ENCODE assay signal across 27 cellular contexts in the genomic region with DNA sequence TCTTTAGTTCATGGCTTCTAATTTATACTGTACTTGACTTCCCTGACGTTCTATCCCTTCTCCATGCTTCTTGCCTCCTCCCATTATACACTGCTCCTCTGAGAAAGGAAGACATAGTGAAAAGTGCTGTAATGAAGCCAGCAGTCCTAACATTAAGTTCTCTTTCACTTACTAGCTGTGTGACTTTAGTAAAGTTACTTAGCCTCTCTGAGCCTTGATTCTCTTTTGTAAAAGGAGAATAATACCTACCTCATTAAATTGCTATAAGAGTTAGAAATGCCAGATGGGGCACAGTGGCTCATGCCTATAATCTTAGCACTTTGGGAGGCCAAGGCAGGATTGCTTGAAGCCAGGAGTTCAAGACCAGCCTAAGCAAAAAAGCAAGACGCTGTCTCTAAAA. TPM values are rescaled to one million over a fixed set of nuclear protein-coding genes. Genes with fewer than 3 reads are reported as not detected.
"Had no signal": no experiment of that assay in that cellular context is flagged by ENCODE, and none has a peak within 500 bp of the region (broad histone marks: within the 10 kb centered on the region; RNA-seq: fewer than 3 reads in every experiment).

No MANE protein-coding gene starts in this region.

- H3K27ac Mint-ChIP-seq: effector memory CD8-positive, alpha-beta T cell; endodermal cell; immature natural killer cell; mesothelial cell of epicardium; naive B cell; naive thymus-derived CD8-positive, alpha-beta T cell had no signal

- H3K36me3 Mint-ChIP-seq: immature natural killer cell; mesothelial cell of epicardium; naive B cell; naive thymus-derived CD8-positive, alpha-beta T cell had no signal

- H3K4me1 ChIP-seq: esophagus muscularis mucosa, gastroesophageal sphincter, heart left ventricle, left lung, lower lobe of right lung had no signal

- H3K4me3 ChIP-seq: coronary artery, dorsolateral prefrontal cortex, esophagus muscularis mucosa, gastroesophageal sphincter, heart left ventricle, hepatocyte, left lung, lower lobe of right lung, mucosa of descending colon had no signal

- H3K36me3 ChIP-seq: esophagus muscularis mucosa, gastroesophageal sphincter, heart left ventricle, left lung, lower lobe of right lung had no signal

- H3K9me3 Mint-ChIP-seq: effector memory CD8-positive, alpha-beta T cell; endodermal cell; immature natural killer cell; mesothelial cell of epicardium; naive thymus-derived CD8-positive, alpha-beta T cell had no signal

- ATAC-seq: effector memory CD8-positive, alpha-beta T cell; gastroesophageal sphincter; heart left ventricle; left cardiac atrium; left ventricle myocardium superior; lower lobe of right lung; mucosa of descending colon; naive thymus-derived CD8-positive, alpha-beta T cell had no signal

- FAIRE-seq: colon, endometrium, endothelial cell of umbilical vein, frontal cortex had no signal

- H3K27me3 ChIP-seq: foreskin keratinocyte, hepatocyte, left lung had no signal

- H3K4me2 ChIP-seq: hepatocyte had no signal

- H3K9me3 ChIP-seq: esophagus muscularis mucosa, gastroesophageal sphincter, heart left ventricle, left lung, lower lobe of right lung, mucosa of descending colon had no signal

- H3K27ac ChIP-seq: coronary artery, dorsolateral prefrontal cortex, esophagus muscularis mucosa, foreskin keratinocyte, gastroesophageal sphincter, heart left ventricle, hepatocyte, left lung, lower lobe of right lung had no signal

- H2AFZ ChIP-seq: hepatocyte had no signal

- H3K4me3 Mint-ChIP-seq: effector memory CD8-positive, alpha-beta T cell; endodermal cell; immature natural killer cell; mesothelial cell of epicardium; naive B cell; naive thymus-derived CD8-positive, alpha-beta T cell had no signal

- H3K4me1 Mint-ChIP-seq: immature natural killer cell; naive B cell; naive thymus-derived CD8-positive, alpha-beta T cell had no signal

- H3K79me2 ChIP-seq: hepatocyte had no signal

- DNase-seq: dermis blood vessel endothelial cell; dorsolateral prefrontal cortex; effector CD8-positive, alpha-beta T cell; effector memory CD8-positive, alpha-beta T cell; endodermal cell; heart left ventricle; hypothalamus; immature natural killer cell; islet precursor cell; left cardiac atrium; left lung; left ventricle myocardium superior; lower lobe of right lung; mesenchymal stem cell; mucosa of descending colon; naive B cell; naive thymus-derived CD8-positive, alpha-beta T cell had no signal

RNA-seq across cellular contexts. Expression of gene IGF2BP2, which starts 18.8 kb away (rescaled TPM):
- polyA plus RNA-seq: naive thymus-derived CD8-positive, alpha-beta T cell had no signal
